Comparison of ENCODE assay signal across 1 cellular context in the genomic region with DNA sequence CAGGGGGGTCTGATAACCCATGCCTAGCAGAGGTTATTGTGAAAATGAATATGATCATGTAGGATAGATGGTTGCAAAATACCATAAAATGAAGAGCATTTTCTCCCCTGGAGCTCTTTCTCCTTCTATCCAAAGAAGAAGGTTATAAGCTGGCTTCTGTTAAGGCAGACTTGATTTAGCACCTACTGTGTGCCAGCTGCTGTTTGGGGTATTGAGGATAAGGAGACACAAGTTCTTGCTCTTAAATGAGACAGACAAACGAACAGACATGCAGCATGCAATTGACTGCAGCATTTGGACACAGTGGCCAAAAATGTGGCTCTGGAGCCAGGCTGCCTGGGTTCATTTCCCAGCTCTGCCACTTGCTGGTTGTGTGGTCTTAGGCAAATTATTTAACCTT.
TF ChIP-seq lines count a peak whose summit lies in the region.

No MANE protein-coding gene starts in this region.

TF ChIP-seq in WTC11, 78 proteins besides CTCF, POLR2A, EP300 and RAD21:
- no peak for TF ChIP-seq FOXP1 (CRISPR knock-in tag; IDR thresholded peaks at IDR 0.05; ENCODE audit: borderline replicate concordance)
- TF ChIP-seq, protein P1, sequence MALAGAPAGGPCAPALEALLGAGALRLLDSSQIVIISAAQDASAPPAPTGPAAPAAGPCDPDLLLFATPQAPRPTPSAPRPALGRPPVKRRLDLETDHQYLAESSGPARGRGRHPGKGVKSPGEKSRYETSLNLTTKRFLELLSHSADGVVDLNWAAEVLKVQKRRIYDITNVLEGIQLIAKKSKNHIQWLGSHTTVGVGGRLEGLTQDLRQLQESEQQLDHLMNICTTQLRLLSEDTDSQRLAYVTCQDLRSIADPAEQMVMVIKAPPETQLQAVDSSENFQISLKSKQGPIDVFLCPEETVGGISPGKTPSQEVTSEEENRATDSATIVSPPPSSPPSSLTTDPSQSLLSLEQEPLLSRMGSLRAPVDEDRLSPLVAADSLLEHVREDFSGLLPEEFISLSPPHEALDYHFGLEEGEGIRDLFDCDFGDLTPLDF (CRISPR knock-in tag; IDR thresholded peaks at IDR 0.05): no peak
- no peak for TF ChIP-seq FOXK1 (CRISPR knock-in tag; IDR thresholded peaks at IDR 0.05)
- no peak for TF ChIP-seq ZNF416 (CRISPR knock-in tag; IDR thresholded peaks at IDR 0.05)
- no peak for TF ChIP-seq ZNF263 (CRISPR knock-in tag; IDR thresholded peaks at IDR 0.05; ENCODE audit: low read depth)
- TF ChIP-seq ZNF138 (CRISPR knock-in tag; conservative IDR thresholded peaks at IDR 0.05): no peak
- TF ChIP-seq, protein P2, sequence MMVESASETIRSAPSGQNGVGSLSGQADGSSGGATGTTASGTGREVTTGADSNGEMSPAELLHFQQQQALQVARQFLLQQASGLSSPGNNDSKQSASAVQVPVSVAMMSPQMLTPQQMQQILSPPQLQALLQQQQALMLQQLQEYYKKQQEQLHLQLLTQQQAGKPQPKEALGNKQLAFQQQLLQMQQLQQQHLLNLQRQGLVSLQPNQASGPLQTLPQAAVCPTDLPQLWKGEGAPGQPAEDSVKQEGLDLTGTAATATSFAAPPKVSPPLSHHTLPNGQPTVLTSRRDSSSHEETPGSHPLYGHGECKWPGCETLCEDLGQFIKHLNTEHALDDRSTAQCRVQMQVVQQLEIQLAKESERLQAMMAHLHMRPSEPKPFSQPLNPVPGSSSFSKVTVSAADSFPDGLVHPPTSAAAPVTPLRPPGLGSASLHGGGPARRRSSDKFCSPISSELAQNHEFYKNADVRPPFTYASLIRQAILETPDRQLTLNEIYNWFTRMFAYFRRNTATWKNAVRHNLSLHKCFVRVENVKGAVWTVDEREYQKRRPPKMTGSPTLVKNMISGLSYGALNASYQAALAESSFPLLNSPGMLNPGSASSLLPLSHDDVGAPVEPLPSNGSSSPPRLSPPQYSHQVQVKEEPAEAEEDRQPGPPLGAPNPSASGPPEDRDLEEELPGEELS (CRISPR knock-in tag; IDR thresholded peaks at IDR 0.05): no peak
- TF ChIP-seq, protein P3, sequence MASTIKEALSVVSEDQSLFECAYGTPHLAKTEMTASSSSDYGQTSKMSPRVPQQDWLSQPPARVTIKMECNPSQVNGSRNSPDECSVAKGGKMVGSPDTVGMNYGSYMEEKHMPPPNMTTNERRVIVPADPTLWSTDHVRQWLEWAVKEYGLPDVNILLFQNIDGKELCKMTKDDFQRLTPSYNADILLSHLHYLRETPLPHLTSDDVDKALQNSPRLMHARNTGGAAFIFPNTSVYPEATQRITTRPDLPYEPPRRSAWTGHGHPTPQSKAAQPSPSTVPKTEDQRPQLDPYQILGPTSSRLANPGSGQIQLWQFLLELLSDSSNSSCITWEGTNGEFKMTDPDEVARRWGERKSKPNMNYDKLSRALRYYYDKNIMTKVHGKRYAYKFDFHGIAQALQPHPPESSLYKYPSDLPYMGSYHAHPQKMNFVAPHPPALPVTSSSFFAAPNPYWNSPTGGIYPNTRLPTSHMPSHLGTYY (CRISPR knock-in tag; IDR thresholded peaks at IDR 0.05): no peak
- TF ChIP-seq TCF7 (CRISPR knock-in tag; IDR thresholded peaks at IDR 0.05; ENCODE audit: low read depth): no peak
- TF ChIP-seq SOX15 (CRISPR knock-in tag; IDR thresholded peaks at IDR 0.05): no peak
- TF ChIP-seq, protein P4, sequence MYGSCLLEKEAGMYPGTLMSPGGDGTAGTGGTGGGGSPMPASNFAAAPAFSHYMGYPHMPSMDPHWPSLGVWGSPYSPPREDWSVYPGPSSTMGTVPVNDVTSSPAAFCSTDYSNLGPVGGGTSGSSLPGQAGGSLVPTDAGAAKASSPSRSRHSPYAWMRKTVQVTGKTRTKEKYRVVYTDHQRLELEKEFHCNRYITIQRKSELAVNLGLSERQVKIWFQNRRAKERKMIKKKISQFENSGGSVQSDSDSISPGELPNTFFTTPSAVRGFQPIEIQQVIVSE (CRISPR knock-in tag; IDR thresholded peaks at IDR 0.05; ENCODE audit: borderline replicate concordance): no peak
TF ChIP-seq in WTC11: peak in this region for 0.
